In the genomic region with DNA sequence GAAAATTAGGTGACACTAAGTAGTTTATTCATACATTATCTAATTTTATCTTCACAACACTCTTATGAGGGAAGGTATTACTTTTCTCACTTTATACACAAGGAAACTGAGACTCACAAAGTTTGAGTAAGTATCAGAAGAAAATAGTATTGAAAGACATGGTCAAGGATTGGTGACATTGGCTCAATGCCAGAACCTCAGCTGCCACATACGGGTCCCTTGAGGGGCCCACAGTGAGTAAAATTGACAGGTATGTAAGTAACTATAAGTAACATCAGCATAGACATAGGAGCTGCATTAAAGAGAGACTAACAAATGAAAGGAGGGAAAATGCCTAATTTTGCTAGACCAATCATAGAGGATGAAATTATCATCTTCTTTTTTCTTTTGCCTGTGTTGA, we compare ENCODE assay signal across 20 cellular contexts.
"Had no signal": no experiment of that assay in that cellular context is flagged by ENCODE, and none has a peak within 500 bp of the region (broad histone marks: within the 10 kb centered on the region; RNA-seq: fewer than 3 reads in every experiment).

No MANE protein-coding gene starts in this region.

- DNase-seq: effector CD8-positive, alpha-beta T cell; foreskin melanocyte; head of caudate nucleus; kidney; left cardiac atrium; left ventricle myocardium inferior; lower lobe of right lung; natural killer cell; ovary; sigmoid colon; stimulated activated naive CD4-positive, alpha-beta T cell; tibial artery; upper lobe of right lung had no signal

- H3K27ac Mint-ChIP-seq: memory B cell, mesothelial cell of epicardium, natural killer cell had no signal

- H3K4me1 Mint-ChIP-seq: memory B cell, natural killer cell, neural crest cell had no signal

- H3K36me3 ChIP-seq: left ventricle myocardium inferior, lower lobe of right lung, ovary, right atrium auricular region, sigmoid colon, tibial artery, upper lobe of right lung, vagina had no signal

- H3K4me2 ChIP-seq: hepatocyte had no signal

- H3K4me3 Mint-ChIP-seq: memory B cell, mesothelial cell of epicardium, natural killer cell, neural crest cell had no signal

- H3K4me1 ChIP-seq: left ventricle myocardium inferior, lower lobe of right lung, right atrium auricular region, sigmoid colon, tibial artery, upper lobe of right lung, vagina had no signal

- H3K4me3 ChIP-seq: hepatocyte, left ventricle myocardium inferior, lower lobe of right lung, ovary, right atrium auricular region, sigmoid colon, skin epidermis, tibial artery, upper lobe of right lung, vagina had no signal

- H3K9me3 ChIP-seq: left ventricle myocardium inferior, lower lobe of right lung, ovary, right atrium auricular region, sigmoid colon, tibial artery, upper lobe of right lung, vagina had no signal

- H2AFZ ChIP-seq: hepatocyte had no signal

- H3K79me2 ChIP-seq: hepatocyte had no signal

- H3K27me3 ChIP-seq: hepatocyte, ovary, right atrium auricular region, sigmoid colon, tibial artery, upper lobe of right lung, vagina had no signal

- ATAC-seq: left cardiac atrium, lower lobe of right lung, natural killer cell, upper lobe of right lung had no signal

- H3K27ac ChIP-seq: hepatocyte, left ventricle myocardium inferior, lower lobe of right lung, ovary, right atrium auricular region, sigmoid colon, skin epidermis, tibial artery, upper lobe of right lung, vagina had no signal

- H3K9me3 Mint-ChIP-seq: memory B cell, mesothelial cell of epicardium, neural crest cell had no signal
